2 cellular contexts compared by ENCODE assay signal in genomic region chr12:92381856-92382255, GRCh38.
TF ChIP-seq lines count a peak whose summit lies in the region.

No MANE protein-coding gene starts in this region.

TF ChIP-seq in HepG2, 621 proteins besides CTCF, POLR2A, EP300 and RAD21:
- no peak for TF ChIP-seq HNF1A (IDR thresholded peaks at IDR 0.05; ENCODE audit: low read depth)
- no peak for TF ChIP-seq HNF1A (CRISPR knock-in tag; IDR thresholded peaks at IDR 0.05; ENCODE audit: borderline replicate concordance)
- no peak for TF ChIP-seq ZNF549 (CRISPR knock-in tag; IDR thresholded peaks at IDR 0.05)
- peak; percentile 97 for TF ChIP-seq HNRNPK (IDR thresholded peaks at IDR 0.05; ENCODE audit: low read depth, low read length, poor library complexity, severe bottlenecking)
- no peak for TF ChIP-seq ZBTB39 (CRISPR knock-in tag; IDR thresholded peaks at IDR 0.05)
- 0 out of 2 replicates have a peak, but pooled peaks have one; percentile 55 for TF ChIP-seq PCBP1 (IDR thresholded peaks at IDR 0.05; ENCODE audit: borderline replicate concordance, low read depth, low read length)

TF ChIP-seq in K562, 482 proteins besides CTCF, POLR2A, EP300 and RAD21 (continued from another document):
- peak; percentile 31 for TF ChIP-seq U2AF1 (optimal IDR thresholded peaks at IDR 0.05; ENCODE audit: low read depth, low read length)
- peak; percentile 94 for TF ChIP-seq PCBP2 (IDR thresholded peaks at IDR 0.05; ENCODE audit: low read depth, low read length, poor library complexity, severe bottlenecking)
- TF ChIP-seq PTRF (tag; IDR thresholded peaks at IDR 0.05), result no peak
- no peak for TF ChIP-seq ZNF778 (CRISPR knock-in tag; IDR thresholded peaks at IDR 0.05)
